Comparison of ENCODE assay signal across 1 cellular context in genomic region chr5:124651663-124652513, GRCh38.
A peak's percentile ranks its signal among the peaks of the same experiment; 100 is the strongest.
TF ChIP-seq lines count a peak whose summit lies in the region.

No MANE protein-coding gene starts in this region.

TF ChIP-seq in K562, 482 proteins besides CTCF, POLR2A, EP300 and RAD21 (continued from another document and continues in another):
- TF ChIP-seq ZNF23 (CRISPR knock-in tag; IDR thresholded peaks at IDR 0.05): no peak
- TF ChIP-seq ELF1 (tag; IDR thresholded peaks at IDR 0.05): peak; percentile 64
- TF ChIP-seq, protein P1, sequence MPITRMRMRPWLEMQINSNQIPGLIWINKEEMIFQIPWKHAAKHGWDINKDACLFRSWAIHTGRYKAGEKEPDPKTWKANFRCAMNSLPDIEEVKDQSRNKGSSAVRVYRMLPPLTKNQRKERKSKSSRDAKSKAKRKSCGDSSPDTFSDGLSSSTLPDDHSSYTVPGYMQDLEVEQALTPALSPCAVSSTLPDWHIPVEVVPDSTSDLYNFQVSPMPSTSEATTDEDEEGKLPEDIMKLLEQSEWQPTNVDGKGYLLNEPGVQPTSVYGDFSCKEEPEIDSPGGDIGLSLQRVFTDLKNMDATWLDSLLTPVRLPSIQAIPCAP (CRISPR knock-in tag; IDR thresholded peaks at IDR 0.05; ENCODE audit: borderline replicate concordance): no peak
- TF ChIP-seq RBM25 (IDR thresholded peaks at IDR 0.05; ENCODE audit: low read depth, low read length, severe bottlenecking): peak; percentile 97
- TF ChIP-seq, protein P2, sequence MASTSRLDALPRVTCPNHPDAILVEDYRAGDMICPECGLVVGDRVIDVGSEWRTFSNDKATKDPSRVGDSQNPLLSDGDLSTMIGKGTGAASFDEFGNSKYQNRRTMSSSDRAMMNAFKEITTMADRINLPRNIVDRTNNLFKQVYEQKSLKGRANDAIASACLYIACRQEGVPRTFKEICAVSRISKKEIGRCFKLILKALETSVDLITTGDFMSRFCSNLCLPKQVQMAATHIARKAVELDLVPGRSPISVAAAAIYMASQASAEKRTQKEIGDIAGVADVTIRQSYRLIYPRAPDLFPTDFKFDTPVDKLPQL (IDR thresholded peaks at IDR 0.05; ENCODE audit: extremely low read depth, insufficient read length): no peak
- TF ChIP-seq MCM7 (IDR thresholded peaks at IDR 0.05): no peak
- TF ChIP-seq, protein P3, sequence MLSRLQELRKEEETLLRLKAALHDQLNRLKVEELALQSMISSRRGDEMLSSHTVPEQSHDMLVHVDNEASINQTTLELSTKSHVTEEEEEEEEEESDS (CRISPR knock-in tag; IDR thresholded peaks at IDR 0.05): no peak
- TF ChIP-seq NFYB (IDR thresholded peaks at IDR 0.05; ENCODE audit: extremely low read depth, insufficient read length): peak; percentile 88
- TF ChIP-seq MEF2D (tag; conservative IDR thresholded peaks at IDR 0.05; ENCODE audit: low read depth): peak; percentile 78
- TF ChIP-seq SMAD2 (IDR thresholded peaks at IDR 0.05; ENCODE audit: low read depth, low read length): no peak
- no peak for TF ChIP-seq ZBTB8A (IDR thresholded peaks at IDR 0.05; ENCODE audit: partially characterized antibody)
- peak; percentile 98 for TF ChIP-seq TCF3 (CRISPR knock-in tag; IDR thresholded peaks at IDR 0.05)
- no peak for TF ChIP-seq KLF10 (CRISPR knock-in tag; IDR thresholded peaks at IDR 0.05)
- peak; percentile 79 for TF ChIP-seq PHB2 (IDR thresholded peaks at IDR 0.05; ENCODE audit: low read depth)
- TF ChIP-seq YY1 (IDR thresholded peaks at IDR 0.05; ENCODE audit: borderline replicate concordance in 1 of 3, control insufficient read depth in 1 of 3, extremely low read depth in 1 of 3, insufficient read depth in 3 of 3, insufficient read length in 1 of 3, insufficient replicate concordance in 2 of 3, low read depth in 1 of 3, low read length in 2 of 3): peak in 1 of 3 experiments; percentile 20
- peak; percentile 60 for TF ChIP-seq POLR2B (IDR thresholded peaks at IDR 0.05; ENCODE audit: low read depth, partially characterized antibody)
- no peak for TF ChIP-seq ELK3 (CRISPR knock-in tag; IDR thresholded peaks at IDR 0.05)
- TF ChIP-seq KAT8 (IDR thresholded peaks at IDR 0.05; ENCODE audit: low read depth): no peak
- peak; percentile 71; the same call in 1 of the 2 replicates for TF ChIP-seq PHF8 (IDR thresholded peaks at IDR 0.05; ENCODE audit: borderline replicate concordance, low read length)
- no peak for TF ChIP-seq POLR2AphosphoS2 (IDR thresholded peaks at IDR 0.05; ENCODE audit: low read length)
- TF ChIP-seq, protein P4, sequence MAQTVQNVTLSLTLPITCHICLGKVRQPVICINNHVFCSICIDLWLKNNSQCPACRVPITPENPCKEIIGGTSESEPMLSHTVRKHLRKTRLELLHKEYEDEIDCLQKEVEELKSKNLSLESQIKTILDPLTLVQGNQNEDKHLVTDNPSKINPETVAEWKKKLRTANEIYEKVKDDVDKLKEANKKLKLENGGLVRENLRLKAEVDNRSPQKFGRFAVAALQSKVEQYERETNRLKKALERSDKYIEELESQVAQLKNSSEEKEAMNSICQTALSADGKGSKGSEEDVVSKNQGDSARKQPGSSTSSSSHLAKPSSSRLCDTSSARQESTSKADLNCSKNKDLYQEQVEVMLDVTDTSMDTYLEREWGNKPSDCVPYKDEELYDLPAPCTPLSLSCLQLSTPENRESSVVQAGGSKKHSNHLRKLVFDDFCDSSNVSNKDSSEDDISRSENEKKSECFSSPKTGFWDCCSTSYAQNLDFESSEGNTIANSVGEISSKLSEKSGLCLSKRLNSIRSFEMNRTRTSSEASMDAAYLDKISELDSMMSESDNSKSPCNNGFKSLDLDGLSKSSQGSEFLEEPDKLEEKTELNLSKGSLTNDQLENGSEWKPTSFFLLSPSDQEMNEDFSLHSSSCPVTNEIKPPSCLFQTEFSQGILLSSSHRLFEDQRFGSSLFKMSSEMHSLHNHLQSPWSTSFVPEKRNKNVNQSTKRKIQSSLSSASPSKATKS (CRISPR knock-in tag; IDR thresholded peaks at IDR 0.05): no peak
- TF ChIP-seq THRAP3 (IDR thresholded peaks at IDR 0.05; ENCODE audit: borderline replicate concordance): no peak
- no peak for TF ChIP-seq TCFL5 (CRISPR knock-in tag; conservative IDR thresholded peaks at IDR 0.05)
- no peak for TF ChIP-seq XRCC4 (IDR thresholded peaks at IDR 0.05; ENCODE audit: extremely low read depth, insufficient read depth, insufficient read length)
- no peak for TF ChIP-seq CHD7 (IDR thresholded peaks at IDR 0.05; ENCODE audit: low read depth, low read length)
- TF ChIP-seq HNRNPLL (IDR thresholded peaks at IDR 0.05; ENCODE audit: low read depth, low read length, poor library complexity, severe bottlenecking): no peak
- TF ChIP-seq, protein P5, sequence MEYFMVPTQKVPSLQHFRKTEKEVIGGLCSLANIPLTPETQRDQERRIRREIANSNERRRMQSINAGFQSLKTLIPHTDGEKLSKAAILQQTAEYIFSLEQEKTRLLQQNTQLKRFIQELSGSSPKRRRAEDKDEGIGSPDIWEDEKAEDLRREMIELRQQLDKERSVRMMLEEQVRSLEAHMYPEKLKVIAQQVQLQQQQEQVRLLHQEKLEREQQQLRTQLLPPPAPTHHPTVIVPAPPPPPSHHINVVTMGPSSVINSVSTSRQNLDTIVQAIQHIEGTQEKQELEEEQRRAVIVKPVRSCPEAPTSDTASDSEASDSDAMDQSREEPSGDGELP (CRISPR knock-in tag; IDR thresholded peaks at IDR 0.05; ENCODE audit: borderline replicate concordance): peak; percentile 75; the same call in 1 of the 2 replicates
- TF ChIP-seq CTBP1 (IDR thresholded peaks at IDR 0.05; ENCODE audit: borderline replicate concordance): peak; percentile 96
- TF ChIP-seq DNMT1 (IDR thresholded peaks at IDR 0.05): no peak
- no peak for TF ChIP-seq ARHGAP35 (IDR thresholded peaks at IDR 0.05; ENCODE audit: partially characterized antibody)
- no peak for TF ChIP-seq ETS2 (tag; IDR thresholded peaks at IDR 0.05; ENCODE audit: borderline replicate concordance, poor library complexity, severe bottlenecking)
- TF ChIP-seq HDAC3 (IDR thresholded peaks at IDR 0.05; ENCODE audit: borderline replicate concordance, partially characterized antibody): peak; percentile 92
- TF ChIP-seq ZNF12 (CRISPR knock-in tag; IDR thresholded peaks at IDR 0.05): 0 out of 2 replicates have a peak, but pooled peaks have one; percentile 48
- peak; percentile 89; the same call in 1 of the 2 replicates for TF ChIP-seq ZBED1 (IDR thresholded peaks at IDR 0.05)
- TF ChIP-seq STAG1 (CRISPR knock-in tag; IDR thresholded peaks at IDR 0.05; ENCODE audit: borderline replicate concordance): no peak
- no peak for TF ChIP-seq ZNF699 (CRISPR knock-in tag; IDR thresholded peaks at IDR 0.05; ENCODE audit: insufficient replicate concordance)
- TF ChIP-seq DEAF1 (CRISPR knock-in tag; IDR thresholded peaks at IDR 0.05): no peak; the same call in 1 of the 2 replicates
- no peak for TF ChIP-seq ZNF561 (CRISPR knock-in tag; conservative IDR thresholded peaks at IDR 0.05)
- TF ChIP-seq RBM22 (IDR thresholded peaks at IDR 0.05; ENCODE audit: low read depth, low read length, poor library complexity, severe bottlenecking): no peak
- 0 out of 2 replicates have a peak, but pooled peaks have one; percentile 66 for TF ChIP-seq ELF4 (CRISPR knock-in tag; IDR thresholded peaks at IDR 0.05)
- peak; percentile 8 for TF ChIP-seq ZFP36 (IDR thresholded peaks at IDR 0.05; ENCODE audit: low read depth, low read length, partially characterized antibody)
- TF ChIP-seq HSF4 (CRISPR knock-in tag; IDR thresholded peaks at IDR 0.05; ENCODE audit: borderline replicate concordance): no peak
- peak in 1 of 2 experiments; percentile 66; a peak in 1 of 4 replicates for TF ChIP-seq NONO (IDR thresholded peaks at IDR 0.05; ENCODE audit: low read depth in 2 of 2, low read length in 1 of 2)
- no peak for TF ChIP-seq CREBBP (IDR thresholded peaks at IDR 0.05; ENCODE audit: low read depth, low read length)
- TF ChIP-seq, protein P6, sequence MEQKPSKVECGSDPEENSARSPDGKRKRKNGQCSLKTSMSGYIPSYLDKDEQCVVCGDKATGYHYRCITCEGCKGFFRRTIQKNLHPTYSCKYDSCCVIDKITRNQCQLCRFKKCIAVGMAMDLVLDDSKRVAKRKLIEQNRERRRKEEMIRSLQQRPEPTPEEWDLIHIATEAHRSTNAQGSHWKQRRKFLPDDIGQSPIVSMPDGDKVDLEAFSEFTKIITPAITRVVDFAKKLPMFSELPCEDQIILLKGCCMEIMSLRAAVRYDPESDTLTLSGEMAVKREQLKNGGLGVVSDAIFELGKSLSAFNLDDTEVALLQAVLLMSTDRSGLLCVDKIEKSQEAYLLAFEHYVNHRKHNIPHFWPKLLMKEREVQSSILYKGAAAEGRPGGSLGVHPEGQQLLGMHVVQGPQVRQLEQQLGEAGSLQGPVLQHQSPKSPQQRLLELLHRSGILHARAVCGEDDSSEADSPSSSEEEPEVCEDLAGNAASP (IDR thresholded peaks at IDR 0.05): no peak
